Comparison of ENCODE assay signal across 21 cellular contexts in the genomic region with DNA sequence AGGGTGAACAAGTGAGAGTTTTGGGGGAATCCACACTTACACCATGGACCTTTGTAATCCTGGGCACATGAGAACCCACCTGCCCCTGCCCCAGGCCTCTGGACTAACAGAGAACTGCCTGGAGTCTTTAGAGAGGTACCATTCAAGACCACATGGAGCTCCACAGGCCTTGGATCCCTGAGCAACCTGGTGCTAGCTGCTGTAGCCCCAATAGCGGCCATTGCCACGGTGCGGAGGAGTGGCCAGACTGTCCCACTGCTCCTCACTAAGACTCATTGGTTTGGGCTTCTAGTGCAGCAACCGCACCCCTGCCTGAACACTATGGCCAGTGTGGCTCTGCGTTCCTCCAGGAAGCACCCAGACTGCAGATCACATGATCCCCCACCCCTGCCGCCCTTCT.
"Had no signal": no experiment of that assay in that cellular context is flagged by ENCODE, and none has a peak within 500 bp of the region (broad histone marks: within the 10 kb centered on the region; RNA-seq: fewer than 3 reads in every experiment).

No MANE protein-coding gene starts in this region.

- H3K27ac ChIP-seq: KMS-11, SJSA1, SK-N-MC had no signal

- H3K9me3 ChIP-seq: SJSA1 had no signal

- H3K4me1 ChIP-seq: SJSA1 had no signal

- FAIRE-seq: RCC 7860 had no signal

- H3K4me2 ChIP-seq: KMS-11 had no signal

- H3K27me3 ChIP-seq: SJSA1 had no signal

- H3K9ac ChIP-seq: KMS-11 had no signal

- H3K4me3 ChIP-seq: SJSA1, SK-N-MC had no signal

- DNase-seq: Kasumi-1, MM.1S, NCI-H1092 treated with DMSO at 0.1 percent for 48 hours, NCI-H1436, NCI-H187, NCI-H2029, NCI-H2081 treated with DMSO at 0.1 percent for 48 hours, NCI-H2171, NCI-H226, NCI-H446, NCI-H510A, NCI-H524 treated with DMSO at 0.1 percent for 48 hours, NCI-H69, NCI-H774, Right ventricle myocardium superior, RPMI8226, SIG-M5 had no signal
